20 cellular contexts compared by ENCODE assay signal in genomic region chr16:16017812-16018211, GRCh38.
DNase-seq lines count a peak whose midpoint lies in the region; ATAC-seq and TF ChIP-seq lines count a peak whose summit lies in the region.
"Had no signal": no experiment of that assay in that cellular context is flagged by ENCODE, and none has a peak within 500 bp of the region (broad histone marks: within the 10 kb centered on the region; RNA-seq: fewer than 3 reads in every experiment).

No MANE protein-coding gene starts in this region.

- DNase-seq in AG04450 (ENCODE audit: low read depth, low spot score) = no peak
- DNase-seq in CD8-positive, alpha-beta memory T cell = no peak
- DNase-seq in T-helper 17 cell = no peak
- DNase-seq in erythroblast (lab: John Stamatoyannopoulos, UW) = peak; percentile 37 to 55
- DNase-seq in transverse colon = no peak
- DNase-seq in naive thymus-derived CD4-positive, alpha-beta T cell = no peak
- DNase-seq in glutamatergic neuron = no peak
- DNase-seq: activated T-cell treated with anti-CD3 and anti-CD28 coated beads, Interleukin-2, amount 50 U/mL, for 48 hours; GM23248; hippocampal formation; naive B cell; NCI-H1417 treated with DMSO at 0.1 percent for 48 hours; NCI-H2171 treated with DMSO at 0.1 percent for 48 hours; NCI-H748 treated with DMSO at 0.1 percent for 48 hours; stimulated activated naive CD4-positive, alpha-beta T cell treated with Interleukin-2 at 50 U/mL for 16 hours; upper lobe of left lung had no signal

- H3K4me1 Mint-ChIP-seq in CD8-positive, alpha-beta memory T cell = peaks cover 3 to 5% (median 4%) of the 10 kb centered on the region in 3 donors
- H3K4me1 Mint-ChIP-seq in T-helper 17 cell = peaks cover 7% of the 10 kb centered on the region
- peaks cover 0 to 30% (median 5%) of the 10 kb centered on the region in 7 donors for H3K4me1 Mint-ChIP-seq in naive thymus-derived CD4-positive, alpha-beta T cell
- H3K4me1 Mint-ChIP-seq in glutamatergic neuron (ENCODE audit: low read depth, unreplicated experiment) = peaks cover 11% of the 10 kb centered on the region

- no peaks in the 10 kb centered on the region for H3K9me3 Mint-ChIP-seq in CD8-positive, alpha-beta memory T cell
- H3K9me3 Mint-ChIP-seq in naive thymus-derived CD4-positive, alpha-beta T cell = no peaks in the 10 kb centered on the region
- H3K9me3 Mint-ChIP-seq in glutamatergic neuron (ENCODE audit: unreplicated experiment) = peaks cover 6% of the 10 kb centered on the region
- H3K9me3 Mint-ChIP-seq: dendritic cell treated with granulocyte-macrophage colony-stimulating factor and Interleukin-4, amounts not matched to agents 40 ng/mL and 50 ng/mL, for 4 days; naive B cell had no signal

- whole genome bisulfite sequencing in transverse colon (ENCODE audit: low coverage in 1 of 2), 2 donors = 70 to 90% methylated on average over 2 to 3 of the region's 3 CpGs

- TF ChIP-seq EP300 in transverse colon (IDR thresholded peaks at IDR 0.05; ENCODE audit: low read depth) = no peak

- H3K27me3 Mint-ChIP-seq in CD8-positive, alpha-beta memory T cell = no peaks in the 10 kb centered on the region
- no peaks in the 10 kb centered on the region for H3K27me3 Mint-ChIP-seq in T-helper 17 cell
- H3K27me3 Mint-ChIP-seq in naive thymus-derived CD4-positive, alpha-beta T cell = no peaks in the 10 kb centered on the region
- H3K27me3 Mint-ChIP-seq in glutamatergic neuron (ENCODE audit: unreplicated experiment) = peaks cover 4% of the 10 kb centered on the region
- H3K27me3 Mint-ChIP-seq: B cell; dendritic cell treated with granulocyte-macrophage colony-stimulating factor and Interleukin-4, amounts not matched to agents 40 ng/mL and 50 ng/mL, for 4 days; naive B cell had no signal

- H3K9me3 ChIP-seq in AG04450 (ENCODE audit: control insufficient read depth, insufficient read depth, low read length) = no peaks in the 10 kb centered on the region
- H3K9me3 ChIP-seq in CD8-positive, alpha-beta memory T cell (ENCODE audit: low read length) = no peaks in the 10 kb centered on the region
- no peaks in the 10 kb centered on the region for H3K9me3 ChIP-seq in T-helper 17 cell (ENCODE audit: control insufficient read depth, low read length, poor library complexity, severe bottlenecking)
- H3K9me3 ChIP-seq in transverse colon = no peaks in the 10 kb centered on the region
- H3K9me3 ChIP-seq in naive thymus-derived CD4-positive, alpha-beta T cell (ENCODE audit: control insufficient read depth in 2 of 3, low read length in 3 of 3) = no peaks in the 10 kb centered on the region
- H3K9me3 ChIP-seq: upper lobe of left lung had no signal

- H3K4me3 ChIP-seq in AG04450 (ENCODE audit: low read depth, low read length) = no peak overlapping the region
- H3K4me3 ChIP-seq in CD8-positive, alpha-beta memory T cell (ENCODE audit: low read length) = no peak overlapping the region
- no peak overlapping the region for H3K4me3 ChIP-seq in transverse colon
- H3K4me3 ChIP-seq in naive thymus-derived CD4-positive, alpha-beta T cell (ENCODE audit: low read length) = no peak overlapping the region
- H3K4me3 ChIP-seq: GM23248, upper lobe of left lung had no signal

- H3K27ac ChIP-seq in AG04450 (ENCODE audit: low read depth, low read length) (peak overlapping the region; percentile 47), transverse colon (no peak overlapping the region)
- no peak overlapping the region for H3K27ac ChIP-seq in CD8-positive, alpha-beta memory T cell (ENCODE audit: low read depth, low read length)
- no peak overlapping the region for H3K27ac ChIP-seq in naive thymus-derived CD4-positive, alpha-beta T cell (ENCODE audit: low read depth, low read length)
- H3K27ac ChIP-seq: GM23248, parathyroid adenoma, upper lobe of left lung had no signal

- no peak for ATAC-seq in T-helper 17 cell
- no peak for ATAC-seq in naive thymus-derived CD4-positive, alpha-beta T cell
- ATAC-seq: sciatic nerve had no signal

- TF ChIP-seq POLR2A in erythroblast (IDR thresholded peaks at IDR 0.05; ENCODE audit: low read length) = no peak
- TF ChIP-seq POLR2A in transverse colon (IDR thresholded peaks at IDR 0.05) = no peak

- no peak overlapping the region for H3K4me3 Mint-ChIP-seq in CD8-positive, alpha-beta memory T cell
- H3K4me3 Mint-ChIP-seq in T-helper 17 cell = peak overlapping the region; percentile 57
- H3K4me3 Mint-ChIP-seq in naive thymus-derived CD4-positive, alpha-beta T cell = no peak overlapping the region
- no peak overlapping the region for H3K4me3 Mint-ChIP-seq in glutamatergic neuron (ENCODE audit: unreplicated experiment)
- H3K4me3 Mint-ChIP-seq: B cell; dendritic cell treated with granulocyte-macrophage colony-stimulating factor and Interleukin-4, amounts not matched to agents 40 ng/mL and 50 ng/mL, for 4 days; naive B cell had no signal

- peak overlapping the region in 5 of 8 donors; percentile 9 to 76 (median 61) for H3K27ac Mint-ChIP-seq in CD8-positive, alpha-beta memory T cell
- H3K27ac Mint-ChIP-seq in T-helper 17 cell (peak overlapping the region; percentile 39), glutamatergic neuron (ENCODE audit: unreplicated experiment) (no peak overlapping the region)
- peak overlapping the region in 3 of 9 donors; percentile 10 to 27 (median 18) for H3K27ac Mint-ChIP-seq in naive thymus-derived CD4-positive, alpha-beta T cell
- H3K27ac Mint-ChIP-seq: dendritic cell treated with granulocyte-macrophage colony-stimulating factor and Interleukin-4, amounts not matched to agents 40 ng/mL and 50 ng/mL, for 4 days; naive B cell had no signal

- in situ Hi-C loops in transverse colon (cut with MboI; ENCODE audit: low pct_ligation_motif_present in 1 of 4, low pct_unique_long_range_greater_than_20kb in 1 of 4, low sequenced_read_pairs in 3 of 4) = no loop called here

- no peak for TF ChIP-seq CTCF in AG04450 (IDR thresholded peaks at IDR 0.05; ENCODE audit: low read depth, low read length)
- no peak for TF ChIP-seq CTCF in transverse colon (IDR thresholded peaks at IDR 0.05)
- TF ChIP-seq CTCF in glutamatergic neuron (IDR thresholded peaks at IDR 0.05; ENCODE audit: partially characterized antibody, unreplicated experiment) = no peak

- H3K4me1 ChIP-seq in CD8-positive, alpha-beta memory T cell (ENCODE audit: insufficient read depth, low read length) = no peaks in the 10 kb centered on the region
- H3K4me1 ChIP-seq in transverse colon = peaks cover 9 to 27% (median 21%) of the 10 kb centered on the region in 4 donors
- H3K4me1 ChIP-seq in naive thymus-derived CD4-positive, alpha-beta T cell (ENCODE audit: control insufficient read depth in 2 of 2, insufficient read depth in 2 of 2, low read length in 2 of 2) = no peaks in the 10 kb centered on the region
- H3K4me1 ChIP-seq: parathyroid adenoma had no signal

- H3K36me3 Mint-ChIP-seq in CD8-positive, alpha-beta memory T cell = peaks cover 12 to 86% (median 25%) of the 10 kb centered on the region in 3 donors
- peaks cover 21% of the 10 kb centered on the region for H3K36me3 Mint-ChIP-seq in T-helper 17 cell (ENCODE audit: low read depth)
- H3K36me3 Mint-ChIP-seq in naive thymus-derived CD4-positive, alpha-beta T cell = peaks cover 16 to 59% (median 29%) of the 10 kb centered on the region in 5 donors
- H3K36me3 Mint-ChIP-seq in glutamatergic neuron (ENCODE audit: unreplicated experiment) = peaks cover 6% of the 10 kb centered on the region

- POLR2A ChIA-PET in AG04450 (lab: Yijun Ruan, JAX) = no interaction called here
- POLR2A ChIA-PET in CD8-positive, alpha-beta memory T cell (lab: Charles Lee) = no interaction called here
- POLR2A ChIA-PET in naive thymus-derived CD4-positive, alpha-beta T cell (lab: Charles Lee) = no interaction called here

- H3K27me3 ChIP-seq in AG04450 (ENCODE audit: control insufficient read depth, insufficient read depth, low read length) (no peaks in the 10 kb centered on the region), transverse colon (no peaks in the 10 kb centered on the region)
- no peaks in the 10 kb centered on the region for H3K27me3 ChIP-seq in CD8-positive, alpha-beta memory T cell (ENCODE audit: insufficient read depth, low read length, poor library complexity, severe bottlenecking)
- no peaks in the 10 kb centered on the region for H3K27me3 ChIP-seq in naive thymus-derived CD4-positive, alpha-beta T cell (ENCODE audit: control insufficient read depth in 2 of 2, insufficient read depth in 2 of 2, low read length in 2 of 2)
- H3K27me3 ChIP-seq: upper lobe of left lung had no signal

- H3K36me3 ChIP-seq in CD8-positive, alpha-beta memory T cell (ENCODE audit: insufficient read depth, low read length) = peaks cover 25% of the 10 kb centered on the region
- H3K36me3 ChIP-seq in transverse colon = peaks cover 0 to 7% (median 0%) of the 10 kb centered on the region in 4 donors
- peaks cover 5 to 83% (median 9%) of the 10 kb centered on the region in 3 experiments for H3K36me3 ChIP-seq in naive thymus-derived CD4-positive, alpha-beta T cell (ENCODE audit: control insufficient read depth in 2 of 3, insufficient read depth in 3 of 3, low read length in 3 of 3)

- CTCF ChIA-PET in AG04450 (lab: Charles Lee) = no interaction called here
- CTCF ChIA-PET in CD8-positive, alpha-beta memory T cell (lab: Charles Lee) = no interaction called here
- CTCF ChIA-PET in naive thymus-derived CD4-positive, alpha-beta T cell (lab: Charles Lee) = no interaction called here

- intact Hi-C loops in transverse colon (cut with DNase I; ENCODE audit: low total_unique reads) = no loop called here
- intact Hi-C loops in naive thymus-derived CD4-positive, alpha-beta T cell (cut with micrococcal nuclease) = no loop called here

Comparison
In these comparisons a context has a peak if more than half of its experiments do, and no peak if none do; other contexts are left out.
1. DNase-seq: peak in erythroblast (2 of 2); none in AG04450 (single experiment), CD8-positive, alpha-beta memory T cell (0 of 5), T-helper 17 cell (0 of 3), transverse colon (single experiment), naive thymus-derived CD4-positive, alpha-beta T cell (0 of 9) and glutamatergic neuron (single experiment).